8 cellular contexts compared by ENCODE assay signal in genomic region chr17:39687546-39688474, GRCh38. TPM values are rescaled to one million over a fixed set of nuclear protein-coding genes. Genes with fewer than 3 reads are reported as not detected.
DNase-seq lines count a peak whose midpoint lies in the region; ATAC-seq and TF ChIP-seq lines count a peak whose summit lies in the region.

Gene PGAP3 (minus strand): TSS chr17:39688057. CDS start chr17:39688014, 43 bp downstream.

- H3K27ac ChIP-seq in prostate gland (peak within 1 kb of the TSS; percentile 87 to 93), urinary bladder (ENCODE audit: low read depth) (peak within 1 kb of the TSS; percentile 90)

- H3K4me1 ChIP-seq in prostate gland (replicated peaks) (peaks cover 7% of the 10 kb centered on the region), urinary bladder (ENCODE audit: insufficient read depth) (peaks cover 3% of the 10 kb centered on the region)

- intact Hi-C loops in T-helper 1 cell treated with Interleukin-12 subunit alpha and Interleukin-12 subunit beta and Interleukin-4 antibody, amounts not matched to agents 30 ng/mL and 1 ng/mL, for 36 hours (cut with micrococcal nuclease), result loop anchor here (1.0 kb wide), 6 partner anchors 9 to 292 kb away; partner anchors contain the start of genes LRRC3C, MIEN1, ORMDL3 and PSMD3
- intact Hi-C loops in left ventricle myocardium superior (cut with micrococcal nuclease), result no loop called here
- intact Hi-C loops in prostate gland (cut with DNase I), result no loop called here

- WGBS in prostate gland, result 2% methylated on average over 45 of the region's 45 CpGs
- WGBS in urinary bladder, result 4% methylated on average over 45 of the region's 45 CpGs

- H3K27me3 ChIP-seq in prostate gland (replicated peaks; ENCODE audit: insufficient read depth), result no peaks in the 10 kb centered on the region

- in situ Hi-C loops in GM13976 (cut with MboI; ENCODE audit: low sequenced_read_pairs, unreplicated experiment), result no loop called here

- no peaks in the 10 kb centered on the region for H3K9me3 ChIP-seq in prostate gland

- peak; percentile 54 for TF ChIP-seq POLR2A in prostate gland (IDR thresholded peaks at IDR 0.05)

- H3K4me3 ChIP-seq in prostate gland, result peak within 1 kb of the TSS; percentile 62 to 72
- H3K4me3 ChIP-seq in urinary bladder (ENCODE audit: low read depth, low read length), result peak within 1 kb of the TSS; percentile 59

- H3K36me3 ChIP-seq in prostate gland (no peaks in the 10 kb centered on the region), urinary bladder (ENCODE audit: insufficient read depth) (no peaks in the 10 kb centered on the region)

- DNase-seq in GM13976 (ENCODE audit: low spot score), result peak; percentile 95
- DNase-seq in NCI-H1436 treated with DMSO at 0.1 percent for 48 hours (lab: John Stamatoyannopoulos, UW), result peak; percentile 79
- peak; percentile 86 for DNase-seq in amniotic stem cell (lab: John Stamatoyannopoulos, UW)
- DNase-seq in left ventricle myocardium superior, result peak; percentile 90
- DNase-seq in prostate gland (ENCODE audit: low spot score), result peak; percentile 77

- no peak for TF ChIP-seq CTCF in GM13976 (IDR thresholded peaks at IDR 0.05; ENCODE audit: borderline replicate concordance, control extremely low read depth, extremely low read depth, insufficient read depth, missing control alignments)
- TF ChIP-seq CTCF in prostate gland (IDR thresholded peaks at IDR 0.05), result peak in 1 of 4 experiments; percentile 1

- ATAC-seq in HG02852 (IDR thresholded peaks at IDR 0.05; ENCODE audit: unreplicated experiment), result peak; percentile 86
- ATAC-seq in left ventricle myocardium superior, result peak; percentile 95

RNA-seq across cellular contexts. Expression of gene PGAP3, which starts in this region (rescaled TPM):
- 22.1 and 22.2 TPM in 2 replicates for total RNA-seq in T-helper 1 cell treated with Interleukin-12 subunit alpha and Interleukin-12 subunit beta and Interleukin-4 antibody, amounts not matched to agents 30 ng/mL and 1 ng/mL, for 36 hours
- total RNA-seq in left ventricle myocardium superior (7.3 TPM), prostate gland (10 to 100 TPM; 44.6 to 50.0 TPM), urinary bladder (10.0 TPM)
- polyA plus RNA-seq in urinary bladder, result 19.1 TPM

Comparison
In these comparisons a context has a peak if more than half of its experiments do, and no peak if none do; other contexts are left out.
1. Peak in every context shown above with its lines: DNase-seq, ATAC-seq, H3K4me3 ChIP-seq and H3K27ac ChIP-seq.